10 cellular contexts compared by ENCODE assay signal in genomic region chr1:109802136-109802900, GRCh38. TPM values are rescaled to one million over a fixed set of nuclear protein-coding genes. Genes with fewer than 3 reads are reported as not detected.
DNase-seq lines count a peak whose midpoint lies in the region; ATAC-seq and TF ChIP-seq lines count a peak whose summit lies in the region.
"Had no signal": no experiment of that assay in that cellular context is flagged by ENCODE, and none has a peak within 500 bp of the region (broad histone marks: within the 10 kb centered on the region; RNA-seq: fewer than 3 reads in every experiment).

No MANE protein-coding gene starts in this region.

- no peak overlapping the region for H3K4me2 ChIP-seq in osteoblast (ENCODE audit: insufficient read depth, low read length)

- peaks cover 24% of the 10 kb centered on the region for H3K4me1 ChIP-seq in osteoblast (ENCODE audit: insufficient read depth, low read length)
- H3K4me1 ChIP-seq in SJCRH30, result peaks cover 39% of the 10 kb centered on the region
- peaks cover 8% of the 10 kb centered on the region for H3K4me1 ChIP-seq in A673 (ENCODE audit: insufficient read depth, low read length, poor library complexity, severe bottlenecking)

- H3K36me3 ChIP-seq in osteoblast (ENCODE audit: insufficient read depth, low read length) (no peaks in the 10 kb centered on the region), SJCRH30 (no peaks in the 10 kb centered on the region), A673 (ENCODE audit: insufficient read depth, low read length, poor library complexity, severe bottlenecking) (no peaks in the 10 kb centered on the region)

- no peak overlapping the region for H3K4me3 ChIP-seq in osteoblast (ENCODE audit: insufficient read depth, low read length)
- H3K4me3 ChIP-seq in SJCRH30, result no peak overlapping the region
- no peak overlapping the region for H3K4me3 ChIP-seq in A673 (ENCODE audit: low read depth, low read length, poor library complexity, severe bottlenecking)

- H3K9me3 ChIP-seq in osteoblast (ENCODE audit: low read depth, low read length), result no peaks in the 10 kb centered on the region
- H3K9me3 ChIP-seq in SJCRH30 (replicated peaks), result no peaks in the 10 kb centered on the region; the same call in 1 of the 2 replicates
- no peaks in the 10 kb centered on the region for H3K9me3 ChIP-seq in A673 (ENCODE audit: low read depth, low read length, poor library complexity, severe bottlenecking)

- CTCF ChIA-PET in A673 (lab: Charles Lee), result no interaction called here

- ATAC-seq in Right ventricle myocardium superior (ENCODE audit: poor library complexity), result no peak
- no peak for ATAC-seq in GM18907 (IDR thresholded peaks at IDR 0.05; ENCODE audit: unreplicated experiment)

- DNase-seq in cardiac septum (ENCODE audit: low spot score) (peak; percentile 73), Right ventricle myocardium superior (no peak), caudate nucleus (lab: John Stamatoyannopoulos, UW) (no peak), osteoblast (ENCODE audit: insufficient read length, low spot score, missing footprints) (no peak), SJCRH30 (no peak), A673 (ENCODE audit: low spot score) (no peak), D341Med (ENCODE audit: low spot score) (no peak)
- DNase-seq: activated B cell treated with CpG ODN at 0.5 μM for 24 hours, NCI-H2081 treated with DMSO at 0.1 percent for 48 hours had no signal

- intact Hi-C loops in cardiac septum (cut with DNase I) (no loop called here), Right ventricle myocardium superior (cut with DNase I) (no loop called here), A673 (cut with micrococcal nuclease; ENCODE audit: unreplicated experiment) (no loop called here)

- H3K27me3 ChIP-seq in osteoblast (ENCODE audit: insufficient read depth, low read length), result no peaks in the 10 kb centered on the region
- no peaks in the 10 kb centered on the region for H3K27me3 ChIP-seq in SJCRH30
- no peaks in the 10 kb centered on the region for H3K27me3 ChIP-seq in A673 (replicated peaks; ENCODE audit: insufficient read depth, low read depth, low read length, poor library complexity)

- no peaks in the 10 kb centered on the region for H4K20me1 ChIP-seq in osteoblast (ENCODE audit: insufficient read depth, low read length)

- H3K27ac ChIP-seq in caudate nucleus (ENCODE audit: low read depth, low read length) (peak overlapping the region; percentile 50), osteoblast (ENCODE audit: low read depth, low read length) (peak overlapping the region; percentile 47), SJCRH30 (no peak overlapping the region), A673 (ENCODE audit: low read depth, low read length, poor library complexity, severe bottlenecking) (no peak overlapping the region)

- POLR2A ChIA-PET in A673 (lab: Charles Lee; ENCODE audit: low non-redundant PET), result no interaction called here

- H2AFZ ChIP-seq in osteoblast (ENCODE audit: low read length), result peak overlapping the region; percentile 31

- no TSS peak for BruUV-seq in A673 (replicated peaks; lab: Mats Ljungman, UMichigan)

- no peaks in the 10 kb centered on the region for H3K79me2 ChIP-seq in osteoblast (ENCODE audit: insufficient read depth, low read length)

- TF ChIP-seq CTCF in osteoblast (IDR thresholded peaks at IDR 0.05; ENCODE audit: extremely low read depth, low read depth, low read length) (no peak), A673 (conservative IDR thresholded peaks at IDR 0.05; ENCODE audit: low read depth, low read length) (no peak)

RNA-seq across cellular contexts. Expression of gene EPS8L3, which starts 38.6 kb away (rescaled TPM):
- total RNA-seq in cardiac septum (not detected), Right ventricle myocardium superior (not detected), osteoblast (not detected in 2 replicates), A673 (2021) (not detected in 2 replicates)
- not detected in 2 replicates for total RNA-seq in SJCRH30 (2014; rRNA removed; shearing (Covaris generic))
- total RNA-seq: activated B cell treated with CpG ODN at 0.5 μM for 24 hours had no signal

Comparison
In these comparisons a context has a peak if more than half of its experiments do, and no peak if none do; other contexts are left out.
1. H3K27ac ChIP-seq: peak in caudate nucleus (single experiment) and osteoblast (single experiment); none in SJCRH30 (single experiment) and A673 (single experiment).